ENCODE assay signal across 12 cellular contexts in the genomic region with DNA sequence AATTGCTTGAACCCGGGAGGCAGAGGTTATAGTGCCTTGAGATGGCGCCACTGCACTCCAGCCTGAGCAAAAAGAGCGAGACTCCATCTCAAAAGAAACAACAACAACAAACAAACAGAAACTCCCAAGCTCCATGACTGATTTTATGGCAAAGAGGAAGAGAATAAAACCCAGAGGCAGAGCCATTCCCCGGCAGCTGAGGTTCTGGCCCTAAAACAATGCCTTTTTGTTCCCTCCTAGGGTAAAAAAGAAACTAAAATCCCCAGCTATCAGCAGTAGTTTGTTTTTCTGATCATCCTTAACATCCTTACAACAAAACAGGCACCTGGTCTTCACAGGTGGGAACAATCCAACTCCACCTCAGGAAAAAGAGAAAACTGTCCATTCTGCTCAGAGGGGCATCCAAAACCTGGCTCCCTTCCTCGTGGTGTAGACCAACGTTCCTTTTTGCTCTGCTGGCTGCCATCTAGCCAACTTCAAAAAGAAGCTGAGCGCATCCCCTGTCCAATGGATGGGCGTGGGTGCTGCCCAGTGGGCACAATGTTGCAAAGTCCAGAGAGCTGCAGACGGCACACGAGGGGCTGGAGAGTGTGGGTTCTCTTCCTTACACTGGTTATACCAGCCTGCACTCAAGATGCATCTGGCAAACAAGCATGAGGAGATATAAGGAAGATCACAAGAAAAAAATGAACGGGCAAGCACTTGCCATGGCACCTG. TPM values are rescaled to one million over a fixed set of nuclear protein-coding genes. Genes with fewer than 3 reads are reported as not detected.
DNase-seq lines count a peak whose midpoint lies in the region; ATAC-seq and TF ChIP-seq lines count a peak whose summit lies in the region.
"Had no signal": no experiment of that assay in that cellular context is flagged by ENCODE, and none has a peak within 500 bp of the region (broad histone marks: within the 10 kb centered on the region; RNA-seq: fewer than 3 reads in every experiment).

No MANE protein-coding gene starts in this region.

- peaks cover 0 to 67% (median 5%) of the 10 kb centered on the region in 4 donors for H3K4me1 ChIP-seq in tibial nerve

- H3K27me3 ChIP-seq in layer of hippocampus (ENCODE audit: control insufficient read depth, insufficient read depth, low read length) (no peaks in the 10 kb centered on the region), tibial nerve (no peaks in the 10 kb centered on the region)
- H3K27me3 ChIP-seq: neutrophil had no signal

- no peaks in the 10 kb centered on the region for H3K9me3 ChIP-seq in tibial nerve
- H3K9me3 ChIP-seq: neutrophil had no signal

- peak overlapping the region; percentile 81 for H3K27ac ChIP-seq in layer of hippocampus (ENCODE audit: low read depth, low read length)
- peak overlapping the region in 3 of 4 donors; percentile 29 to 81 (median 80) for H3K27ac ChIP-seq in tibial nerve
- H3K27ac ChIP-seq: neutrophil had no signal

- no peak for DNase-seq in activated naive CD8-positive, alpha-beta T cell treated with anti-CD3 and anti-CD28 coated beads for 36 hours
- no peak for DNase-seq in activated naive CD8-positive, alpha-beta T cell treated with anti-CD3 and anti-CD28 coated beads, Interleukin-2, amount 50 U/mL, for 24 hours
- DNase-seq in tibial nerve (ENCODE audit: low spot score in 2 of 2) (no peak), AML-193 (lab: John Stamatoyannopoulos, UW) (no peak), DMS153 (lab: John Stamatoyannopoulos, UW) (no peak)
- DNase-seq in stimulated activated naive CD4-positive, alpha-beta T cell treated with Interleukin-2 at 50 U/mL for 16 hours (lab: John Stamatoyannopoulos, UW) = no peak
- DNase-seq: activated CD4-positive, CD25-positive, alpha-beta regulatory T cell; DMS53; NCI-H2227 treated with DMSO at 0.1 percent for 48 hours had no signal

- peaks cover 54% of the 10 kb centered on the region for H3K4me1 Mint-ChIP-seq in activated naive CD8-positive, alpha-beta T cell (ENCODE audit: low read depth)
- H3K4me1 Mint-ChIP-seq in activated naive CD8-positive, alpha-beta T cell treated with anti-CD3 and anti-CD28 coated beads for 36 hours = peaks cover 24% of the 10 kb centered on the region
- H3K4me1 Mint-ChIP-seq in activated naive CD8-positive, alpha-beta T cell treated with anti-CD3 and anti-CD28 coated beads, Interleukin-2, amount 50 U/mL, for 24 hours = peaks cover 14% of the 10 kb centered on the region

- peak overlapping the region; percentile 41 for H3K27ac Mint-ChIP-seq in activated naive CD8-positive, alpha-beta T cell
- H3K27ac Mint-ChIP-seq in activated naive CD8-positive, alpha-beta T cell treated with anti-CD3 and anti-CD28 coated beads for 36 hours = no peak overlapping the region
- peak overlapping the region; percentile 31 for H3K27ac Mint-ChIP-seq in activated naive CD8-positive, alpha-beta T cell treated with anti-CD3 and anti-CD28 coated beads, Interleukin-2, amount 50 U/mL, for 24 hours

- no peak for TF ChIP-seq POLR2A in tibial nerve (IDR thresholded peaks at IDR 0.05)

- no peaks in the 10 kb centered on the region for H3K9me3 Mint-ChIP-seq in activated naive CD8-positive, alpha-beta T cell (ENCODE audit: low read depth)
- no peaks in the 10 kb centered on the region for H3K9me3 Mint-ChIP-seq in activated naive CD8-positive, alpha-beta T cell treated with anti-CD3 and anti-CD28 coated beads for 36 hours
- no peaks in the 10 kb centered on the region for H3K9me3 Mint-ChIP-seq in activated naive CD8-positive, alpha-beta T cell treated with anti-CD3 and anti-CD28 coated beads, Interleukin-2, amount 50 U/mL, for 24 hours

- ATAC-seq in activated naive CD8-positive, alpha-beta T cell treated with anti-CD3 and anti-CD28 coated beads, Interleukin-2, amount 50 U/mL, for 24 hours = no peak

- no peak for TF ChIP-seq CTCF in tibial nerve (IDR thresholded peaks at IDR 0.05)

- H3K4me3 ChIP-seq in tibial nerve = no peak overlapping the region

- WGBS in tibial nerve, 2 donors = 51 to 62% methylated on average over 11 of the region's 11 CpGs

- peaks cover 0 to 17% (median 0%) of the 10 kb centered on the region in 3 donors for H3K36me3 ChIP-seq in tibial nerve

- TF ChIP-seq EP300 in tibial nerve (IDR thresholded peaks at IDR 0.05) = no peak

- H3K4me3 Mint-ChIP-seq in activated naive CD8-positive, alpha-beta T cell = no peak overlapping the region
- H3K4me3 Mint-ChIP-seq in activated naive CD8-positive, alpha-beta T cell treated with anti-CD3 and anti-CD28 coated beads for 36 hours = no peak overlapping the region
- H3K4me3 Mint-ChIP-seq in activated naive CD8-positive, alpha-beta T cell treated with anti-CD3 and anti-CD28 coated beads, Interleukin-2, amount 50 U/mL, for 24 hours = no peak overlapping the region

- H3K36me3 Mint-ChIP-seq in activated naive CD8-positive, alpha-beta T cell = no peaks in the 10 kb centered on the region
- H3K36me3 Mint-ChIP-seq in activated naive CD8-positive, alpha-beta T cell treated with anti-CD3 and anti-CD28 coated beads for 36 hours = peaks cover 10% of the 10 kb centered on the region
- H3K36me3 Mint-ChIP-seq in activated naive CD8-positive, alpha-beta T cell treated with anti-CD3 and anti-CD28 coated beads, Interleukin-2, amount 50 U/mL, for 24 hours (ENCODE audit: low read depth) = peaks cover 12% of the 10 kb centered on the region

- no peaks in the 10 kb centered on the region for H3K27me3 Mint-ChIP-seq in activated naive CD8-positive, alpha-beta T cell
- no peaks in the 10 kb centered on the region for H3K27me3 Mint-ChIP-seq in activated naive CD8-positive, alpha-beta T cell treated with anti-CD3 and anti-CD28 coated beads for 36 hours
- no peaks in the 10 kb centered on the region for H3K27me3 Mint-ChIP-seq in activated naive CD8-positive, alpha-beta T cell treated with anti-CD3 and anti-CD28 coated beads, Interleukin-2, amount 50 U/mL, for 24 hours

RNA-seq across cellular contexts. Expression of a gene that starts 54.6 kb away (rescaled TPM):
- total RNA-seq in activated naive CD8-positive, alpha-beta T cell treated with anti-CD3 and anti-CD28 coated beads for 36 hours = 1 to 10 TPM; 6.5 to 6.8 TPM
- 10 to 100 TPM; 14.4 to 30.3 (median 21.2) TPM for total RNA-seq in tibial nerve

RNA-seq across cellular contexts. Expression of a gene that starts 54.8 kb away (rescaled TPM):
- total RNA-seq in activated naive CD8-positive, alpha-beta T cell treated with anti-CD3 and anti-CD28 coated beads for 36 hours = 10 to 100 TPM; 37.4 to 43.0 TPM
- total RNA-seq in tibial nerve = 10 to 100 TPM; 64.5 to 91.0 (median 80.7) TPM
